Comparison of ENCODE assay signal across 8 cellular contexts in the genomic region with DNA sequence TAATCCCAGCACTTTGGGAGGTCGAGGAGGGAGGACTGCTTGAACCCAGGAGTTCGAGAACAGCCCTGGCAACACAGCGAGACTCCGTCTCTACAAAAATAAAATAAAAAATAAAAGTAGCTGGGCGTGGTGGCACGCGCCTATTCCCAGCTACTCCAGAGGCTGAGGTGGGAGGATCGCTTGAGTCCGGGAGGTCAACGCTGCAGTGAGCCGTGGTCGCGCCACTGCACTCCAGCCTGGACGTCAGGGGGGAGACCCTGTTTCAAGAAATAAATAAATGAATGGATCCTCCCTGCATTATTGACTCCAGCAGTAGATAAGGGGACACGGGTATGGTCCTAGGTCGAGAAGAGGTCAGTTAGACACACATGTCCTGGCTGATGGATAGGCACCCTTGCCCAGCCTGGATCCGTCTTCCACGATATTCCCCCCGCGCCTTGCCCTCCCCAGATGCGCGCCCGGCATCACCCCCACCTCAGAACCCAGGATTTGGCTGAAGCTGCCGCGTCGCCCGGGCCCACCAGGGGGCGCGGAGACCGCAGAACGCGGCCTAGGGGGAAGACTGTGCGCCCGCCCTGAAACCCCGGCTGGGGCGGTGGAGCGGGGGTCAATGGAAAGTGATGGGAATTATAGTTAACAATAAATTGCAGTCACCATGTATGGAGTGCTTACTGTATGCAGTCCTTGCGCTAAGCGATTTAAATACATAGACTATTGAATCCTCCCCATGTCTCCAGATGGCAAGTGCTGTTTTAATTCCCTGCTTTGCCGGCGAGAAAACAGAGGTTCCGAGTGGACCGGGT. TPM values are rescaled to one million over a fixed set of nuclear protein-coding genes. Genes with fewer than 3 reads are reported as not detected.
DNase-seq lines count a peak whose midpoint lies in the region; ATAC-seq and TF ChIP-seq lines count a peak whose summit lies in the region.

No MANE protein-coding gene starts in this region.

- peak; percentile 76 for DNase-seq in EL
- DNase-seq in activated T-cell treated with anti-CD3 and anti-CD28 coated beads, Interleukin-2, amount 50 U/mL, for 48 hours, result peak; percentile 92 to 93
- no peak for DNase-seq in esophagus muscularis mucosa (ENCODE audit: extremely low spot score)
- peak; percentile 63 to 68 for DNase-seq in stimulated activated CD8-positive, alpha-beta memory T cell treated with anti-CD3 and anti-CD28 coated beads, Interleukin-7, amount 100 ng/mL, for 48 hours (ENCODE audit: extremely low read depth in 1 of 2, low read depth in 1 of 2)

- no peak for TF ChIP-seq POLR2A in esophagus muscularis mucosa (IDR thresholded peaks at IDR 0.05; ENCODE audit: low read depth)

- H2AFZ ChIP-seq in OCI-LY3 (ENCODE audit: low read depth, low read length), result 0 out of 2 replicates have a peak overlapping the region, but pooled peaks have one; percentile 66

- H3K9me3 ChIP-seq in HUES48 (ENCODE audit: control insufficient read depth, insufficient read depth, low read length) (no peaks in the 10 kb centered on the region), OCI-LY3 (ENCODE audit: insufficient read depth, low read length) (no peaks in the 10 kb centered on the region), esophagus muscularis mucosa (no peaks in the 10 kb centered on the region), mucosa of stomach (ENCODE audit: control insufficient read depth, low read length) (no peaks in the 10 kb centered on the region)

- WGBS in esophagus muscularis mucosa, result 19% methylated on average over 23 of the region's 43 CpGs

- peak; percentile 97 for TF ChIP-seq CTCF in OCI-LY3 (IDR thresholded peaks at IDR 0.05; ENCODE audit: low read depth, low read length)
- peak in 2 of 3 experiments; percentile 98 for TF ChIP-seq CTCF in esophagus muscularis mucosa (IDR thresholded peaks at IDR 0.05)

- intact Hi-C loops in esophagus muscularis mucosa (cut with DNase I), result loop anchor here (1.0 kb wide), 1 partner anchor 19 kb away; no protein-coding TSS in a partner anchor

- H3K4me1 ChIP-seq in HUES48 (ENCODE audit: control insufficient read depth, insufficient read depth, low read length) (peaks cover 22% of the 10 kb centered on the region), OCI-LY3 (ENCODE audit: low read length) (peaks cover 32% of the 10 kb centered on the region), esophagus muscularis mucosa (peaks cover 47 to 61% (median 53%) of the 10 kb centered on the region in 4 donors), mucosa of stomach (ENCODE audit: control insufficient read depth, insufficient read depth, low read length) (peaks cover 40% of the 10 kb centered on the region)

- H3K9ac ChIP-seq in HUES48 (ENCODE audit: low read depth, low read length) (no peak overlapping the region), OCI-LY3 (ENCODE audit: low read length) (peak overlapping the region; percentile 83), mucosa of stomach (ENCODE audit: low read length) (peak overlapping the region; percentile 87)

- H3K4me2 ChIP-seq in OCI-LY3 (ENCODE audit: low read length), result peak overlapping the region; percentile 88

- no peaks in the 10 kb centered on the region for H4K20me1 ChIP-seq in OCI-LY3 (ENCODE audit: insufficient read depth, low read length)

- H3K36me3 ChIP-seq in HUES48 (ENCODE audit: control insufficient read depth, insufficient read depth, low read length) (peaks cover 5% of the 10 kb centered on the region; the same call in 1 of the 2 replicates), OCI-LY3 (replicated peaks; ENCODE audit: low read depth, low read length) (peaks cover 3% of the 10 kb centered on the region), esophagus muscularis mucosa (peaks cover 0 to 5% (median 0%) of the 10 kb centered on the region in 4 donors), mucosa of stomach (ENCODE audit: control insufficient read depth, insufficient read depth, low read length) (no peaks in the 10 kb centered on the region)

- ATAC-seq in HG02852 (IDR thresholded peaks at IDR 0.05; ENCODE audit: unreplicated experiment), result no peak

- peaks cover 14% of the 10 kb centered on the region; the same call in 1 of the 2 replicates for H3K79me2 ChIP-seq in OCI-LY3 (ENCODE audit: low read length)

- H3K4me3 ChIP-seq in HUES48 (ENCODE audit: low read depth, low read length), result peak overlapping the region; percentile 65
- H3K4me3 ChIP-seq in OCI-LY3 (ENCODE audit: low read length), result peak overlapping the region; percentile 82
- H3K4me3 ChIP-seq in esophagus muscularis mucosa, result peak overlapping the region; percentile 61 to 77 (median 68)
- peak overlapping the region; percentile 84 for H3K4me3 ChIP-seq in mucosa of stomach (ENCODE audit: low read length)

- no peaks in the 10 kb centered on the region for H3K27me3 ChIP-seq in HUES48 (ENCODE audit: control insufficient read depth, insufficient read depth, low read length)
- H3K27me3 ChIP-seq in OCI-LY3 (ENCODE audit: low read depth, low read length), result no peaks in the 10 kb centered on the region
- H3K27me3 ChIP-seq in esophagus muscularis mucosa, result no peaks in the 10 kb centered on the region
- no peaks in the 10 kb centered on the region for H3K27me3 ChIP-seq in mucosa of stomach (ENCODE audit: control insufficient read depth, insufficient read depth, low read length)

- no peak overlapping the region for H3K27ac ChIP-seq in HUES48 (ENCODE audit: low read depth, low read length)
- peak overlapping the region; percentile 83 for H3K27ac ChIP-seq in OCI-LY3 (ENCODE audit: low read length)
- peak overlapping the region; percentile 94 to 96 (median 95) for H3K27ac ChIP-seq in esophagus muscularis mucosa (replicated peaks in 1 of 4)

- no peak for TF ChIP-seq EP300 in esophagus muscularis mucosa (IDR thresholded peaks at IDR 0.05)

RNA-seq across cellular contexts. Expression of a gene that starts 2.1 kb away (rescaled TPM):
- 10 to 100 TPM in 3 of 4 donors, 1 to 10 TPM in 1; 7.1 to 17.0 (median 12.6) TPM for total RNA-seq in esophagus muscularis mucosa

RNA-seq across cellular contexts. Expression of a gene that starts 13.9 kb away (rescaled TPM):
- total RNA-seq in esophagus muscularis mucosa, result 1,000 to 10,000 TPM in 1 of 4 donors, 100 to 1,000 TPM in 2, 10 to 100 TPM in 1; 82.2 to 1,609 (median 182) TPM

RNA-seq across cellular contexts. Expression of a gene that starts 24.2 kb away (rescaled TPM):
- 100 to 1,000 TPM; 236 to 275 (median 250) TPM for total RNA-seq in esophagus muscularis mucosa

RNA-seq across cellular contexts. Expression of a gene that starts 24.5 kb away (rescaled TPM):
- total RNA-seq in esophagus muscularis mucosa, result under 1 TPM in 1 of 4 donors, not detected in 3; 0.65 TPM

RNA-seq across cellular contexts. Expression of a gene that starts 25.8 kb away (rescaled TPM):
- not detected for total RNA-seq in esophagus muscularis mucosa
